8 cellular contexts compared by ENCODE assay signal in the genomic region with DNA sequence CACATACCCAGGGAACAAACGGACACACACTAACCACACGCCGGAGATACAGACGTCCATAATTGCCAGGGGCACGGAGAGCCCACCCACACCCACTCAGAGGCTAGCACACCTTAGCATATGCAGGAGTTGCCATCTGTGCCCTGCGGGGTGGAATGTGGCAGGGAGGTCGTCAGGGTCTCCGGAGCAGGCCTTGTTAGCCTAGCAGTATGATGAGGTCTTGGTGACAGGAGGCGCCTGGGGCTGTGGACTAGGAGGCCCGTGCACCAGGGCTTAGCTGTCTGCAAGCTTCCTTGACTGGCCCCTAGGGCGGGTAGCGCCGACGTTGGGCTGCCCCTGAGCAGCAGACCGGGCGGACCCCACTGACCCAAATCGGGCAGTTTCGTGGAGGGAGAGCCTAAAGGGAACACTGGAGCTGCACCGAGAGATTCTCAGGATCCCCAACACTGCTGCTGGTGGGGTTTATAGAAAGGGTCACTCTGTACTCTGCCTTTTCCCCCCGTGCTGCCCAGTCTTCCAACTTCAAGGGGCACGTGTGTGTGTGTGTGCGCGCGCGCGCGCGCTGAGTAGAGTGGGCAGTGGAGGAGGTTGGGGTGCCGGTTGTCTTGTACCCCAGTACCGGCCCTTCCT. TPM values are rescaled to one million over a fixed set of nuclear protein-coding genes. Genes with fewer than 3 reads are reported as not detected.
DNase-seq lines count a peak whose midpoint lies in the region; ATAC-seq, FAIRE-seq and TF ChIP-seq lines count a peak whose summit lies in the region.

No MANE protein-coding gene starts in this region.

- DNase-seq in CD8-positive, alpha-beta T cell, result no peak
- DNase-seq in activated T-cell treated with anti-CD3 and anti-CD28 coated beads, Interleukin-2, amount 50 U/mL, for 48 hours, result peak; percentile 53 to 56
- DNase-seq in GM12892 (ENCODE audit: insufficient read length), result no peak
- no peak for DNase-seq in activated gamma-delta T cell treated with Interleukin-2 at 50 U/mL for 16 hours
- DNase-seq in HEK293T (ENCODE audit: extremely low spot score), result no peak
- DNase-seq in omental fat pad (ENCODE audit: low spot score), result no peak

- H3K27me3 Mint-ChIP-seq in CD8-positive, alpha-beta T cell (ENCODE audit: low read depth), result peaks cover 52% of the 10 kb centered on the region

- H3K36me3 Mint-ChIP-seq in CD8-positive, alpha-beta T cell, result peaks cover 2% of the 10 kb centered on the region

- H3K9ac ChIP-seq in HUES48 (ENCODE audit: low read depth, low read length), result no peak overlapping the region

- H3K9me3 ChIP-seq in CD8-positive, alpha-beta T cell (ENCODE audit: low read length), result no peaks in the 10 kb centered on the region
- H3K9me3 ChIP-seq in HUES48 (ENCODE audit: control insufficient read depth, insufficient read depth, low read length), result no peaks in the 10 kb centered on the region

- H3K4me1 ChIP-seq in CD8-positive, alpha-beta T cell (ENCODE audit: insufficient read depth, low read length), result peaks cover 81% of the 10 kb centered on the region
- peaks cover 27% of the 10 kb centered on the region for H3K4me1 ChIP-seq in HUES48 (ENCODE audit: control insufficient read depth, insufficient read depth, low read length)

- peak overlapping the region; percentile 93 for H3K4me3 Mint-ChIP-seq in CD8-positive, alpha-beta T cell

- no peak overlapping the region for H3K27ac ChIP-seq in CD8-positive, alpha-beta T cell (ENCODE audit: low read depth, low read length)
- no peak overlapping the region for H3K27ac ChIP-seq in HUES48 (ENCODE audit: low read depth, low read length)
- H3K27ac ChIP-seq in layer of hippocampus (ENCODE audit: low read depth, low read length), result peak overlapping the region; percentile 30

- no peak for FAIRE-seq in GM12892 (lab: Jason Lieb, UNC)

- ATAC-seq in CD8-positive, alpha-beta T cell, result no peak
- ATAC-seq in omental fat pad (ENCODE audit: low FRiP score), result no peak

- no peaks in the 10 kb centered on the region for H3K9me3 Mint-ChIP-seq in CD8-positive, alpha-beta T cell

- H3K4me3 ChIP-seq in CD8-positive, alpha-beta T cell (ENCODE audit: low read depth, low read length), result peak overlapping the region; percentile 78
- H3K4me3 ChIP-seq in HUES48 (ENCODE audit: low read depth, low read length), result peak overlapping the region; percentile 71; the same call in 1 of the 2 replicates

- no peak for TF ChIP-seq CTCF in CD8-positive, alpha-beta T cell (IDR thresholded peaks at IDR 0.05)
- TF ChIP-seq CTCF in omental fat pad (IDR thresholded peaks at IDR 0.05), result no peak

- intact Hi-C loops in CD8-positive, alpha-beta T cell (cut with DNase I, micrococcal nuclease), result loop anchor here (1.0 to 10.0 kb wide), 2 partner anchors 176 to 177 kb away; no protein-coding TSS in a partner anchor

- H3K36me3 ChIP-seq in CD8-positive, alpha-beta T cell (ENCODE audit: insufficient read depth, low read length), result no peaks in the 10 kb centered on the region
- no peaks in the 10 kb centered on the region for H3K36me3 ChIP-seq in HUES48 (ENCODE audit: control insufficient read depth, insufficient read depth, low read length)

- POLR2A ChIA-PET in CD8-positive, alpha-beta T cell (lab: Charles Lee), result interaction anchor here (1.2 kb wide), 1 partner anchor 19 kb away, joined by 3 read pairs; no protein-coding TSS in a partner anchor
- POLR2A ChIA-PET in HEK293T (lab: Yijun Ruan, JAX), result interaction anchor here (1.1 to 7.0 kb wide), 4 partner anchors 11 to 214 kb away, joined by 3 to 80 read pairs (median 6); partner anchors contain the start of genes INHBE and SHMT2

- CTCF ChIA-PET in CD8-positive, alpha-beta T cell (lab: Charles Lee), result interaction anchor here (1.0 to 22.8 kb wide), 7 partner anchors 9 to 276 kb away, joined by 3 to 526 read pairs (median 5); partner anchors contain the start of genes SHMT2 and STAC3
- CTCF ChIA-PET in HEK293T (lab: Yijun Ruan, JAX), result interaction anchor here (0.6 to 10.1 kb wide), 5 partner anchors 11 to 342 kb away, joined by 3 to 121 read pairs (median 4); partner anchors contain the start of gene SHMT2

- no peak for TF ChIP-seq POLR2A in GM12892 (IDR thresholded peaks at IDR 0.05; ENCODE audit: low read depth, low read length)

- H3K27me3 ChIP-seq in CD8-positive, alpha-beta T cell (ENCODE audit: insufficient read depth, low read length), result peaks cover 44% of the 10 kb centered on the region
- H3K27me3 ChIP-seq in HUES48 (ENCODE audit: control insufficient read depth, insufficient read depth, low read length), result peaks cover 78% of the 10 kb centered on the region
- H3K27me3 ChIP-seq in layer of hippocampus (ENCODE audit: control insufficient read depth, insufficient read depth, low read length), result peaks cover 21% of the 10 kb centered on the region

- peak overlapping the region; percentile 84 for H3K27ac Mint-ChIP-seq in CD8-positive, alpha-beta T cell

- peaks cover 67% of the 10 kb centered on the region for H3K4me1 Mint-ChIP-seq in CD8-positive, alpha-beta T cell (ENCODE audit: low read depth)

TF ChIP-seq in HEK293T, 16 proteins besides CTCF, POLR2A, EP300 and RAD21:
- TF ChIP-seq HDGF (IDR thresholded peaks at IDR 0.05; ENCODE audit: borderline replicate concordance), result no peak
- no peak for TF ChIP-seq CTBP1 (IDR thresholded peaks at IDR 0.05; ENCODE audit: borderline replicate concordance)
- no peak for TF ChIP-seq FOXM1 (IDR thresholded peaks at IDR 0.05; ENCODE audit: borderline replicate concordance)
- TF ChIP-seq NFRKB (IDR thresholded peaks at IDR 0.05), result no peak
- no peak for TF ChIP-seq LEF1 (IDR thresholded peaks at IDR 0.05; ENCODE audit: borderline replicate concordance)

RNA-seq across cellular contexts. Expression of gene STAC3, which starts 9.9 kb away (rescaled TPM):
- total RNA-seq in CD8-positive, alpha-beta T cell, result 1 to 10 TPM in 1 of 2 experiments, under 1 TPM in 1; 0.54 to 1.5 TPM
- 4.4 TPM for polyA plus RNA-seq in GM12892 (2012; ENCODE audit: missing spikeins)
- 1 to 10 TPM; 2.0 to 3.7 (median 2.6) TPM for total RNA-seq in omental fat pad

RNA-seq across cellular contexts. Expression of gene SHMT2, which starts 11.5 kb away (rescaled TPM):
- 10 to 100 TPM; 14.2 to 18.6 TPM for total RNA-seq in CD8-positive, alpha-beta T cell
- 151 TPM for polyA plus RNA-seq in GM12892 (2012; ENCODE audit: missing spikeins)
- total RNA-seq in omental fat pad, result 10 to 100 TPM; 45.2 to 66.4 (median 55.0) TPM

RNA-seq across cellular contexts. Expression of gene NXPH4, which starts 24.4 kb away (rescaled TPM):
- 1 to 10 TPM; 1.4 to 1.7 TPM for total RNA-seq in CD8-positive, alpha-beta T cell
- not detected for polyA plus RNA-seq in GM12892 (2012; ENCODE audit: missing spikeins)
- total RNA-seq in omental fat pad, result 1 to 10 TPM in 2 of 4 donors, under 1 TPM in 1, not detected in 1; 0.56 to 2.4 (median 1.4) TPM

Comparison
In these comparisons a context has a peak if more than half of its experiments do, and no peak if none do; other contexts are left out.
1. DNase-seq: peak in activated T-cell treated with anti-CD3 and anti-CD28 coated beads, Interleukin-2, amount 50 U/mL, for 48 hours (2 of 2); none in CD8-positive, alpha-beta T cell (0 of 7), GM12892 (single experiment), activated gamma-delta T cell treated with Interleukin-2 at 50 U/mL for 16 hours (single experiment), HEK293T (single experiment) and omental fat pad (single experiment).